In the genomic region with DNA sequence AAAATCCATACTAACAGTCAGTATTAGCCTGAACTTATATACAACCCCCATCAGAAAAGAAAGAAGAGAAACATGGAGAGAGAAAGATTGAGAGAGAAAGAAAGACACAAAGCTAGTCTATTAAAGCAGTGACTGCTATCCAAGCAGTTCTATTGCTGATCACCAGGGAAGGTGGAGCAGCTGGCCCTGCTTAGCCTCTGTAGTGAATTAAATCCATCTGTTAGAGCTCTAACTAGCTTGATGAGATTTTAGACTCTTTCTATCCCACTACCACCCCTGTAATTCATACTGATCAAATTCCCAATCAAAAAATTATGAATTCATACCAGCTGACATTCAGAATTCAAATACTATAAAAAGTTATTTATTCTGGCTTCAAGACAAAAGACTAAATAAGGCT, we compare ENCODE assay signal across 17 cellular contexts.
DNase-seq lines count a peak whose midpoint lies in the region; ATAC-seq and TF ChIP-seq lines count a peak whose summit lies in the region.
"Had no signal": no experiment of that assay in that cellular context is flagged by ENCODE, and none has a peak within 500 bp of the region (broad histone marks: within the 10 kb centered on the region; RNA-seq: fewer than 3 reads in every experiment).

No MANE protein-coding gene starts in this region.

- H3K27ac Mint-ChIP-seq in mesothelial cell of epicardium: peak overlapping the region; percentile 54
- H3K27ac Mint-ChIP-seq: CD4-positive, alpha-beta memory T cell; T-helper 1 cell treated with Interleukin-12 subunit alpha and Interleukin-12 subunit beta and Interleukin-4 antibody, amounts not matched to agents 30 μg/mL and 1 μg/mL, for 36 hours had no signal

- TF ChIP-seq CTCF in SK-N-SH (IDR thresholded peaks at IDR 0.05) (no peak), mesothelial cell of epicardium (IDR thresholded peaks at IDR 0.05; ENCODE audit: unreplicated experiment) (no peak), Peyer's patch (IDR thresholded peaks at IDR 0.05) (no peak), vagina (IDR thresholded peaks at IDR 0.05) (no peak)

- no peaks in the 10 kb centered on the region for H3K9me3 ChIP-seq in SK-N-SH
- H3K9me3 ChIP-seq in Peyer's patch: no peaks in the 10 kb centered on the region
- no peaks in the 10 kb centered on the region for H3K9me3 ChIP-seq in vagina
- H3K9me3 ChIP-seq: BLaER1, SJCRH30 had no signal

- no peaks in the 10 kb centered on the region for H3F3A ChIP-seq in SK-N-SH (replicated peaks; ENCODE audit: insufficient read depth)

- H3K27ac ChIP-seq in SK-N-SH (ENCODE audit: low read depth in 2 of 2, low read length in 1 of 2) (no peak overlapping the region), Peyer's patch (no peak overlapping the region), vagina (no peak overlapping the region)
- H3K27ac ChIP-seq: BLaER1, SJCRH30 had no signal

- H3K36me3 Mint-ChIP-seq in mesothelial cell of epicardium: no peaks in the 10 kb centered on the region
- H3K36me3 Mint-ChIP-seq: CD4-positive, alpha-beta memory T cell had no signal

- CTCF ChIA-PET in SK-N-SH (lab: Yijun Ruan, JAX): interaction anchor here (1.1 to 1.7 kb wide), 2 partner anchors 9 to 15 kb away, joined by 3 to 5 read pairs; no protein-coding TSS in a partner anchor

- H3K4me1 ChIP-seq in SK-N-SH (ENCODE audit: control insufficient read depth in 1 of 2, insufficient read depth in 2 of 2, low read depth in 1 of 2, low read length in 1 of 2) (peaks cover 0 to 2% of the 10 kb centered on the region in 2 experiments; a peak in 1 of 4 replicates), Peyer's patch (no peaks in the 10 kb centered on the region), vagina (no peaks in the 10 kb centered on the region)
- H3K4me1 ChIP-seq: BLaER1, SJCRH30 had no signal

- TF ChIP-seq RAD21 in SK-N-SH (IDR thresholded peaks at IDR 0.05; ENCODE audit: low read length): peak; percentile 34

- no peaks in the 10 kb centered on the region for H3K9me2 ChIP-seq in SK-N-SH

- H3K79me2 ChIP-seq in SK-N-SH (ENCODE audit: insufficient read depth): no peaks in the 10 kb centered on the region

- ATAC-seq in GM21423 (IDR thresholded peaks at IDR 0.05; ENCODE audit: unreplicated experiment): no peak
- ATAC-seq: GM12878 had no signal

- DNase-seq in DMS 273 (lab: John Stamatoyannopoulos, UW; ENCODE audit: unreplicated experiment) (peak; percentile 76), NCI-H2171 treated with DMSO at 0.1 percent for 48 hours (lab: John Stamatoyannopoulos, UW) (peak; percentile 71), SK-N-SH (peak; percentile 22), mesothelial cell of epicardium (ENCODE audit: low spot score in 2 of 2, unreplicated experiment in 2 of 2) (no peak), Peyer's patch (no peak), vagina (ENCODE audit: extremely low spot score in 2 of 2) (no peak)
- DNase-seq: CD4-positive, alpha-beta memory T cell; DMS79; H7; Kasumi-1; NCI-H187; NCI-H226; SJCRH30 had no signal

- peak in 1 of 2 experiments; percentile 37; a peak in 1 of 4 replicates for TF ChIP-seq EP300 in SK-N-SH (IDR thresholded peaks at IDR 0.05; ENCODE audit: borderline replicate concordance in 1 of 2, low read depth in 1 of 2, low read length in 1 of 2)

- H3K27me3 ChIP-seq in SK-N-SH (ENCODE audit: insufficient read depth): no peaks in the 10 kb centered on the region
- H3K27me3 ChIP-seq in Peyer's patch: no peaks in the 10 kb centered on the region
- no peaks in the 10 kb centered on the region for H3K27me3 ChIP-seq in vagina
- H3K27me3 ChIP-seq: BLaER1, SJCRH30 had no signal

- H3K4me2 ChIP-seq in SK-N-SH: no peak overlapping the region
- H3K4me2 ChIP-seq: BLaER1 had no signal

- no peak overlapping the region for H3K4me3 Mint-ChIP-seq in mesothelial cell of epicardium
- H3K4me3 Mint-ChIP-seq: CD4-positive, alpha-beta memory T cell; T-helper 1 cell treated with Interleukin-12 subunit alpha and Interleukin-12 subunit beta and Interleukin-4 antibody, amounts not matched to agents 30 μg/mL and 1 μg/mL, for 36 hours had no signal

- no peak overlapping the region for H2AFZ ChIP-seq in SK-N-SH (ENCODE audit: low read depth)

- H3K9me3 Mint-ChIP-seq in mesothelial cell of epicardium: no peaks in the 10 kb centered on the region
- H3K9me3 Mint-ChIP-seq: T-helper 1 cell treated with Interleukin-12 subunit alpha and Interleukin-12 subunit beta and Interleukin-4 antibody, amounts not matched to agents 30 μg/mL and 1 μg/mL, for 36 hours had no signal

- no peaks in the 10 kb centered on the region for H3K27me3 Mint-ChIP-seq in mesothelial cell of epicardium (ENCODE audit: low read depth)
- H3K27me3 Mint-ChIP-seq: CD4-positive, alpha-beta memory T cell had no signal

- H3K36me3 ChIP-seq in SK-N-SH (replicated peaks in 1 of 2; ENCODE audit: control insufficient read depth in 1 of 2, insufficient read depth in 2 of 2, low read length in 1 of 2) (no peaks in the 10 kb centered on the region), Peyer's patch (no peaks in the 10 kb centered on the region), vagina (no peaks in the 10 kb centered on the region)
- H3K36me3 ChIP-seq: BLaER1, SJCRH30 had no signal

- no peak overlapping the region for H3K9ac ChIP-seq in SK-N-SH
- H3K9ac ChIP-seq: BLaER1 had no signal

- H3K4me1 Mint-ChIP-seq in mesothelial cell of epicardium: peaks cover 34% of the 10 kb centered on the region
- H3K4me1 Mint-ChIP-seq: CD4-positive, alpha-beta memory T cell had no signal

- intact Hi-C loops in vagina (cut with DNase I): no loop called here

- no peak overlapping the region for H3K4me3 ChIP-seq in SK-N-SH (ENCODE audit: low read depth in 2 of 2, low read length in 1 of 2)
- no peak overlapping the region for H3K4me3 ChIP-seq in Peyer's patch
- H3K4me3 ChIP-seq in vagina: no peak overlapping the region
- H3K4me3 ChIP-seq: BLaER1, GM12878, SJCRH30 had no signal

- POLR2A ChIA-PET in SK-N-SH (lab: Yijun Ruan, JAX): no interaction called here

- H4K20me1 ChIP-seq in SK-N-SH (ENCODE audit: insufficient read depth): no peaks in the 10 kb centered on the region
- H4K20me1 ChIP-seq: BLaER1 had no signal

- no peak for TF ChIP-seq POLR2A in Peyer's patch (IDR thresholded peaks at IDR 0.05)
- no peak for TF ChIP-seq POLR2A in vagina (IDR thresholded peaks at IDR 0.05)

TF ChIP-seq in SK-N-SH, 30 proteins besides CTCF, POLR2A, EP300 and RAD21:
- TF ChIP-seq RCOR1 (IDR thresholded peaks at IDR 0.05; ENCODE audit: low read length): 0 out of 2 replicates have a peak, but pooled peaks have one; percentile 31
- TF ChIP-seq, protein P1, sequence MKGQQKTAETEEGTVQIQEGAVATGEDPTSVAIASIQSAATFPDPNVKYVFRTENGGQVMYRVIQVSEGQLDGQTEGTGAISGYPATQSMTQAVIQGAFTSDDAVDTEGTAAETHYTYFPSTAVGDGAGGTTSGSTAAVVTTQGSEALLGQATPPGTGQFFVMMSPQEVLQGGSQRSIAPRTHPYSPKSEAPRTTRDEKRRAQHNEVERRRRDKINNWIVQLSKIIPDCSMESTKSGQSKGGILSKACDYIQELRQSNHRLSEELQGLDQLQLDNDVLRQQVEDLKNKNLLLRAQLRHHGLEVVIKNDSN (IDR thresholded peaks at IDR 0.05; ENCODE audit: borderline replicate concordance, low read depth): no peak

Comparison
In these comparisons a context has a peak if more than half of its experiments do, and no peak if none do; other contexts are left out.
1. DNase-seq: peak in DMS 273 (single experiment), NCI-H2171 treated with DMSO at 0.1 percent for 48 hours (single experiment) and SK-N-SH (single experiment); none in mesothelial cell of epicardium (0 of 2), Peyer's patch (0 of 3) and vagina (0 of 2).